Comparison of ENCODE assay signal across 8 cellular contexts in genomic region chr3:38039899-38040261, GRCh38. TPM values are rescaled to one million over a fixed set of nuclear protein-coding genes. Genes with fewer than 3 reads are reported as not detected.
DNase-seq lines count a peak whose midpoint lies in the region; ATAC-seq, FAIRE-seq and TF ChIP-seq lines count a peak whose summit lies in the region.

No MANE protein-coding gene starts in this region.

- ATAC-seq in HG02885 (IDR thresholded peaks at IDR 0.05; ENCODE audit: poor library complexity, unreplicated experiment) (peak; percentile 63), HG03457 (IDR thresholded peaks at IDR 0.05; ENCODE audit: unreplicated experiment) (no peak)

- H3K4me3 ChIP-seq in bronchial epithelial cell (ENCODE audit: low read depth, low read length) = no peak overlapping the region

- no peaks in the 10 kb centered on the region for H3K36me3 ChIP-seq in bronchial epithelial cell (ENCODE audit: control insufficient read depth, insufficient read depth, low read length)

- no peak for FAIRE-seq in bronchial epithelial cell (lab: Jason Lieb, UNC)

- TF ChIP-seq CTCF in bronchial epithelial cell (IDR thresholded peaks at IDR 0.05; ENCODE audit: insufficient read depth, low read length, severe bottlenecking) = peak; percentile 47

- DNase-seq in DMS 273 (lab: John Stamatoyannopoulos, UW; ENCODE audit: unreplicated experiment) = peak; percentile 7
- DNase-seq in DMS 273 treated with DMSO at 0.1 percent for 48 hours (lab: John Stamatoyannopoulos, UW) = no peak
- DNase-seq in SKM-1 (lab: John Stamatoyannopoulos, UW; ENCODE audit: unreplicated experiment) = peak; percentile 88
- DNase-seq in bronchial epithelial cell (ENCODE audit: low read depth) = peak; percentile 48
- DNase-seq in kidney tubule cell (ENCODE audit: low spot score) = peak; percentile 55
- DNase-seq in stimulated activated CD8-positive, alpha-beta memory T cell treated with anti-CD3 and anti-CD28 coated beads, Interleukin-2, amount 100 ng/mL, for 1 hour (ENCODE audit: low read depth in 2 of 2) = peak; percentile 22 to 37

- H3K27me3 ChIP-seq in bronchial epithelial cell (ENCODE audit: control insufficient read depth, insufficient read depth, low read length) = no peaks in the 10 kb centered on the region

RNA-seq across cellular contexts. Expression of gene DLEC1, which starts 0.9 kb away (rescaled TPM):
- total RNA-seq in bronchial epithelial cell = 0.26 TPM in 2 replicates

RNA-seq across cellular contexts. Expression of gene PLCD1, which starts 10.4 kb away (rescaled TPM):
- 24.2 and 45.7 TPM in 2 replicates for total RNA-seq in bronchial epithelial cell

RNA-seq across cellular contexts. Expression of gene VILL, which starts 49.3 kb away (rescaled TPM):
- 121 and 171 TPM in 2 replicates for total RNA-seq in bronchial epithelial cell
